Comparison of ENCODE assay signal across 16 cellular contexts in the genomic region with DNA sequence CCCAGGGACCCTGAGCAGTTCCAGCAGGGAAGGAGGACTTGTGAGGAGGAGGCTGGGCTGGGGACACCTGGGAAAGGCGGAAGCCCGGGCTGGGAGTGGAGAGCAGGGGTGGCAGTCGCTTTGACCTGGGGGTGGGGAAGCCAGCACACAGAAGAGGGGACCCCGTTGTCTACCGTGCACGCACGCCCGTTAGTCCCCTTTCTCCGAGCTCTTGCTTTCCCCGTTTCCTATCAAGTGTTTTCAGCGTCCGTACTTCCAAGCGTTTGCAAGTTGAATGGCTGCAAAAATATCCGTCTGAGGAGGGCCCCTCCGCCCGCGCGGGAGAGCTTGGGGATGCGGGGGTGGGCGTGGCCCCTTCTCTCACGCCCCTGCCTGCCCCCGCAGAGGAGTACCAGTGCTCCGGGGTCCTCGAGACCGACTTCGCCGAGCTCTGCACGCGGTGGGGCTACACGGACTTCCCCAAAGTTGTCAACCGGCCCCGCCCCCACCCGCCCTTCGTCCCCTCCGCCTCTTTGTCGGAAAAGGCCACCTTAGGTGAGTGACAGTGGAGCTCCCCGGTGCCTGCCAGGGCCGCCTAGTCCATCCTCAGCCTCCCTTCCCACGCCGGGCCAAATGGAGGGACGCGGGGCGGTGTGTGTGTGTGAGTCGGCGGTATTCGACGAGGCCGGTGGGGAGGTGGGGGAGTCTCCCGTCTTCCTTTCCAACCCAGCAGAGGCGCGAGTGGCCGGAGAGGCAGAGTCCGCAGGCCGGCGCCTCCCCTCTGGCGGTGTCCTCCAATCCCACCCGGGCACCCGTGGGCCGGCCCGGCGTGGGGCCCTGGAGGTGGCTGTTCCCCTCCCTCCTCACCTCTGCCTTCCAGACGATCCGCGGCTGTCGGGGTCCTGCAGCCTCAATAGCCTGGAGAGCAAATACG. TPM values are rescaled to one million over a fixed set of nuclear protein-coding genes. Genes with fewer than 3 reads are reported as not detected.
A peak's percentile ranks its signal among the peaks of the same experiment; 100 is the strongest.
DNase-seq lines count a peak whose midpoint lies in the region; TF ChIP-seq lines count a peak whose summit lies in the region.
"Had no signal": no experiment of that assay in that cellular context is flagged by ENCODE, and none has a peak within 500 bp of the region (broad histone marks: within the 10 kb centered on the region; RNA-seq: fewer than 3 reads in every experiment).

No MANE protein-coding gene starts in this region.

- TF ChIP-seq CTCF in ascending aorta (IDR thresholded peaks at IDR 0.05) (no peak), smooth muscle cell (IDR thresholded peaks at IDR 0.05; ENCODE audit: borderline replicate concordance, insufficient read depth, poor library complexity, severe bottlenecking) (no peak)

- H4K20me1 ChIP-seq in smooth muscle cell (ENCODE audit: low read depth): peaks cover 21% of the 10 kb centered on the region

- H3K27ac Mint-ChIP-seq in activated naive CD8-positive, alpha-beta T cell: no peak overlapping the region
- no peak overlapping the region for H3K27ac Mint-ChIP-seq in activated naive CD8-positive, alpha-beta T cell treated with anti-CD3 and anti-CD28 coated beads for 36 hours
- H3K27ac Mint-ChIP-seq: natural killer cell treated with Interleukin-12 subunit alpha and Interleukin-12 subunit beta and Interleukin-15 and Interleukin-18, amount 100 ng/mL, for 72 hours had no signal

- 3% methylated on average over 59 of the region's 66 CpGs for WGBS in smooth muscle cell (ENCODE audit: low lambda C conversion rate)

- no peaks in the 10 kb centered on the region for H3K79me2 ChIP-seq in smooth muscle cell (ENCODE audit: low read depth)

- H3K9me3 ChIP-seq in ascending aorta: no peaks in the 10 kb centered on the region
- H3K9me3 ChIP-seq in smooth muscle cell (replicated peaks; ENCODE audit: low read depth): no peaks in the 10 kb centered on the region

- H3K4me1 Mint-ChIP-seq in activated naive CD8-positive, alpha-beta T cell (ENCODE audit: low read depth): peaks cover 31% of the 10 kb centered on the region
- peaks cover 23% of the 10 kb centered on the region for H3K4me1 Mint-ChIP-seq in activated naive CD8-positive, alpha-beta T cell treated with anti-CD3 and anti-CD28 coated beads for 36 hours

- DNase-seq in activated naive CD8-positive, alpha-beta T cell treated with anti-CD3 and anti-CD28 coated beads for 36 hours: no peak
- DNase-seq in ascending aorta (ENCODE audit: low spot score in 2 of 2): no peak
- peak; percentile 37 for DNase-seq in iPS-NIHi11 (ENCODE audit: low spot score)
- DNase-seq in smooth muscle cell (lab: John Stamatoyannopoulos, UW; ENCODE audit: unreplicated experiment): no peak
- no peak for DNase-seq in NCI-H2171 treated with DMSO at 0.1 percent for 48 hours (lab: John Stamatoyannopoulos, UW)
- no peak for DNase-seq in DMS79 (lab: John Stamatoyannopoulos, UW)
- DNase-seq in head of caudate nucleus: no peak
- DNase-seq: activated CD4-positive, alpha-beta T cell treated with anti-CD3 and anti-CD28 coated beads for 4 hours; activated effector memory CD4-positive, alpha-beta T cell treated with anti-CD3 and anti-CD28 coated beads, Interleukin-2, amount 50 U/mL, for 16 hours; KG1; NCI-H1694 treated with DMSO at 0.1 percent for 48 hours had no signal

- peak overlapping the region; percentile 29 to 31 for H3K4me3 ChIP-seq in ascending aorta
- H3K4me3 ChIP-seq in smooth muscle cell: peak overlapping the region; percentile 10

- H3K9me3 Mint-ChIP-seq in activated naive CD8-positive, alpha-beta T cell (ENCODE audit: low read depth): no peaks in the 10 kb centered on the region
- no peaks in the 10 kb centered on the region for H3K9me3 Mint-ChIP-seq in activated naive CD8-positive, alpha-beta T cell treated with anti-CD3 and anti-CD28 coated beads for 36 hours
- H3K9me3 Mint-ChIP-seq: natural killer cell treated with Interleukin-12 subunit alpha and Interleukin-12 subunit beta and Interleukin-15 and Interleukin-18, amount 100 ng/mL, for 72 hours had no signal

- H3K4me2 ChIP-seq in smooth muscle cell: peak overlapping the region; percentile 71

- H3K27me3 ChIP-seq in ascending aorta (peaks cover 28% of the 10 kb centered on the region), smooth muscle cell (ENCODE audit: low read depth) (peaks cover 72% of the 10 kb centered on the region)

- intact Hi-C loops in ascending aorta (cut with DNase I): no loop called here
- intact Hi-C loops in head of caudate nucleus (cut with DNase I): no loop called here

- H3K27me3 Mint-ChIP-seq in activated naive CD8-positive, alpha-beta T cell: peaks cover 49% of the 10 kb centered on the region
- H3K27me3 Mint-ChIP-seq in activated naive CD8-positive, alpha-beta T cell treated with anti-CD3 and anti-CD28 coated beads for 36 hours: peaks cover 95% of the 10 kb centered on the region

- H3K4me3 Mint-ChIP-seq in activated naive CD8-positive, alpha-beta T cell: peak overlapping the region; percentile 74
- no peak overlapping the region for H3K4me3 Mint-ChIP-seq in activated naive CD8-positive, alpha-beta T cell treated with anti-CD3 and anti-CD28 coated beads for 36 hours
- H3K4me3 Mint-ChIP-seq: natural killer cell treated with Interleukin-12 subunit alpha and Interleukin-12 subunit beta and Interleukin-15 and Interleukin-18, amount 100 ng/mL, for 72 hours had no signal

- no peaks in the 10 kb centered on the region for H3K36me3 ChIP-seq in ascending aorta
- H3K36me3 ChIP-seq in smooth muscle cell (ENCODE audit: low read depth): no peaks in the 10 kb centered on the region

- no peak overlapping the region for H3K9ac ChIP-seq in smooth muscle cell (ENCODE audit: low read depth)

- peaks cover 4% of the 10 kb centered on the region for H3F3A ChIP-seq in smooth muscle cell (ENCODE audit: low read depth)

- H3K27ac ChIP-seq in ascending aorta (no peak overlapping the region), smooth muscle cell (ENCODE audit: low read depth) (no peak overlapping the region)

- H2AFZ ChIP-seq in smooth muscle cell (ENCODE audit: low read depth): no peak overlapping the region

- H3K4me1 ChIP-seq in ascending aorta: peaks cover 4 to 17% of the 10 kb centered on the region in 2 donors
- H3K4me1 ChIP-seq in smooth muscle cell (ENCODE audit: low read depth): peaks cover 11% of the 10 kb centered on the region

- H3K36me3 Mint-ChIP-seq in activated naive CD8-positive, alpha-beta T cell: no peaks in the 10 kb centered on the region
- no peaks in the 10 kb centered on the region for H3K36me3 Mint-ChIP-seq in activated naive CD8-positive, alpha-beta T cell treated with anti-CD3 and anti-CD28 coated beads for 36 hours
- H3K36me3 Mint-ChIP-seq: natural killer cell treated with Interleukin-12 subunit alpha and Interleukin-12 subunit beta and Interleukin-15 and Interleukin-18, amount 100 ng/mL, for 72 hours had no signal

RNA-seq across cellular contexts. Expression of a gene that starts 3.4 kb away (rescaled TPM):
- not detected for total RNA-seq in activated naive CD8-positive, alpha-beta T cell treated with anti-CD3 and anti-CD28 coated beads for 36 hours
- total RNA-seq in ascending aorta (not detected), smooth muscle cell (not detected in 2 replicates)
- 0.33 TPM in 1 of 2 replicates, not detected in the other for polyA plus RNA-seq in smooth muscle cell
- total RNA-seq: cardiac septum; esophagus mucosa; kidney epithelial cell; natural killer cell treated with Interleukin-12 subunit alpha and Interleukin-12 subunit beta and Interleukin-15 and Interleukin-18, amount 100 ng/mL, for 72 hours had no signal

RNA-seq across cellular contexts. Expression of a gene that starts 30.3 kb away (rescaled TPM):
- total RNA-seq in activated naive CD8-positive, alpha-beta T cell treated with anti-CD3 and anti-CD28 coated beads for 36 hours: not detected
- total RNA-seq in ascending aorta: 39.8 TPM
- 2.3 and 2.7 TPM in 2 replicates for total RNA-seq in smooth muscle cell
- 3.7 and 4.4 TPM in 2 replicates for polyA plus RNA-seq in smooth muscle cell

Comparison
In these comparisons a context has a peak if more than half of its experiments do, and no peak if none do; other contexts are left out.
1. RNA of a gene that starts 30.3 kb away (total RNA-seq): 39.8 TPM in ascending aorta (single experiment); 2.3 to 2.7 TPM in smooth muscle cell and not detected in activated naive CD8-positive, alpha-beta T cell treated with anti-CD3 and anti-CD28 coated beads for 36 hours; every median in the first group is over 10 times any median in the second.